22 cellular contexts compared by ENCODE assay signal in the genomic region with DNA sequence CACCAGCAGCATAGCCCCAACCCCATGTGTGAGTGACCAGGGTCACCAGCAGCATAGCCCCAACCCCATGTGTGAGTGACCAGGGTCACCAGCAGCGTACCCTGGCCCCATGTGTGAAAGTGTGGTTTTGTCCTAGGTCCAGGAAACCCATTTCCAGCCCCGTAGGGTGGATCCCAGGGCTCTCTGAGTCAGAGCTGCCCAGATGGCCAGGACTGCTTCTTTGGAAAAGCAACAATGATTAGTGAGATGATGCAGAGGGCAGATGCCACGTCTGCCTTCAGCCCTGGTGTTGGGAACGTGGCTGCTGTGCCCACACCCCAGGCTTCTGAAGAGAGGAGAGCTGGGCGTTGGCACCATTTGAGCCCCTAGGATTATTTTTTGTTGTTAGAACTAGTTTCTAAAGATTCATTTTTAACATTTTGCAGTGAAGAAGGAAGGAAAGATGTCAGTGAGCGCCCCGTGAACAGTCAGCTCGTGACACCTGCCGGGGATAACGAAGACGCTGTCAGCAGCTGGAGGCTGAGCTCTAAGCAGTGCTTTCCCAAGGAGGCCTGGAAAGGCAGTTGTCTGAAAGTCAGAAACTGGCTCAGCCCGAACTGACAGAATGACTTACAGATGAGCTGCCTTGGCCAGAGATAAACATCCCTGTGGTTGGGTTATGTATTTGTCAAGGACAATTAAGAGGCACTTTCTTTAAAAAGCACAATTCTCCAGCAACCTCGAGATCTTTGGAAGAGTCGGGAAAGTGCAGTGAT. TPM values are rescaled to one million over a fixed set of nuclear protein-coding genes. Genes with fewer than 3 reads are reported as not detected.
DNase-seq lines count a peak whose midpoint lies in the region; TF ChIP-seq lines count a peak whose summit lies in the region.
"Had no signal": no experiment of that assay in that cellular context is flagged by ENCODE, and none has a peak within 500 bp of the region (broad histone marks: within the 10 kb centered on the region; RNA-seq: fewer than 3 reads in every experiment).

No MANE protein-coding gene starts in this region.

- no peaks in the 10 kb centered on the region for H3K36me3 ChIP-seq in MG63
- no peaks in the 10 kb centered on the region for H3K36me3 ChIP-seq in uterus
- H3K36me3 ChIP-seq: ascending aorta, colonic mucosa, heart right ventricle, tibial nerve had no signal

- H3K4me1 Mint-ChIP-seq in activated CD4-positive, alpha-beta memory T cell treated with anti-CD3 and anti-CD28 coated beads, Interleukin-2, amount 10 ng/mL, durations not matched to agents 7 days and 5 days, result no peaks in the 10 kb centered on the region
- H3K4me1 Mint-ChIP-seq: activated T-helper 17 cell treated with anti-CD3 and anti-CD28 coated beads, Interleukin-2, amount 50 U/mL, for 72 hours; T-cell had no signal

- no peak overlapping the region for H3K27ac ChIP-seq in uterus
- H3K27ac ChIP-seq: ascending aorta, colonic mucosa, heart right ventricle, HL-60, tibial nerve, VCaP had no signal

- POLR2A ChIA-PET in activated CD4-positive, alpha-beta memory T cell treated with anti-CD3 and anti-CD28 coated beads, Interleukin-2, amount 10 ng/mL, durations not matched to agents 7 days and 5 days (lab: Charles Lee), result no interaction called here

- TF ChIP-seq POLR2A in uterus (IDR thresholded peaks at IDR 0.05), result no peak

- H3K9me3 Mint-ChIP-seq in activated CD4-positive, alpha-beta memory T cell treated with anti-CD3 and anti-CD28 coated beads, Interleukin-2, amount 10 ng/mL, durations not matched to agents 7 days and 5 days, result peaks cover 24% of the 10 kb centered on the region

- no peak overlapping the region for H3K27ac Mint-ChIP-seq in activated CD4-positive, alpha-beta memory T cell treated with anti-CD3 and anti-CD28 coated beads, Interleukin-2, amount 10 ng/mL, durations not matched to agents 7 days and 5 days
- H3K27ac Mint-ChIP-seq: activated T-helper 17 cell treated with anti-CD3 and anti-CD28 coated beads, Interleukin-2, amount 50 U/mL, for 72 hours; mesothelial cell of epicardium; T-cell had no signal

- H3K4me1 ChIP-seq in uterus, result no peaks in the 10 kb centered on the region
- H3K4me1 ChIP-seq: ascending aorta, colonic mucosa, heart right ventricle, tibial nerve had no signal

- no peak for TF ChIP-seq CTCF in uterus (IDR thresholded peaks at IDR 0.05)

- intact Hi-C loops in uterus (cut with DNase I; ENCODE audit: low total_unique reads), result no loop called here

- H3K9me3 ChIP-seq in MG63, result peaks cover 5% of the 10 kb centered on the region
- H3K9me3 ChIP-seq in uterus, result peaks cover 0 to 8% of the 10 kb centered on the region in 2 donors
- H3K9me3 ChIP-seq: colonic mucosa had no signal

- H3K4me3 ChIP-seq in MG63, result no peak overlapping the region
- no peak overlapping the region for H3K4me3 ChIP-seq in uterus
- H3K4me3 ChIP-seq: ascending aorta, colonic mucosa, heart right ventricle, tibial nerve had no signal

- DNase-seq in NCI-H748 (lab: John Stamatoyannopoulos, UW; ENCODE audit: unreplicated experiment), result peak; percentile 52
- no peak for DNase-seq in NCI-H748 treated with DMSO at 0.1 percent for 48 hours (lab: John Stamatoyannopoulos, UW)
- DNase-seq in MG63, result peak; percentile 19
- DNase-seq in fibroblast of peridontal ligament (ENCODE audit: extremely low read depth), result peak; percentile 70
- peak; percentile 21 for DNase-seq in stromal cell of bone marrow (ENCODE audit: low read depth)
- no peak for DNase-seq in NCI-H446 treated with DMSO at 0.1 percent for 48 hours (lab: John Stamatoyannopoulos, UW)
- no peak for DNase-seq in activated CD4-positive, alpha-beta memory T cell treated with anti-CD3 and anti-CD28 coated beads, Interleukin-2, amount 10 ng/mL, durations not matched to agents 7 days and 5 days
- DNase-seq in uterus, result no peak
- DNase-seq: colonic mucosa, GF-D8, heart right ventricle, Karpas-422, NCI-H2081 treated with DMSO at 0.1 percent for 48 hours, RPMI8226, T-cell had no signal

- H3K4me3 Mint-ChIP-seq in activated CD4-positive, alpha-beta memory T cell treated with anti-CD3 and anti-CD28 coated beads, Interleukin-2, amount 10 ng/mL, durations not matched to agents 7 days and 5 days, result no peak overlapping the region
- H3K4me3 Mint-ChIP-seq: activated T-helper 17 cell treated with anti-CD3 and anti-CD28 coated beads, Interleukin-2, amount 50 U/mL, for 72 hours; mesothelial cell of epicardium; T-cell had no signal

- H3K36me3 Mint-ChIP-seq in activated CD4-positive, alpha-beta memory T cell treated with anti-CD3 and anti-CD28 coated beads, Interleukin-2, amount 10 ng/mL, durations not matched to agents 7 days and 5 days (ENCODE audit: low read depth), result no peaks in the 10 kb centered on the region
- H3K36me3 Mint-ChIP-seq: mesothelial cell of epicardium, T-cell had no signal

- peaks cover 4% of the 10 kb centered on the region for H3K27me3 Mint-ChIP-seq in activated CD4-positive, alpha-beta memory T cell treated with anti-CD3 and anti-CD28 coated beads, Interleukin-2, amount 10 ng/mL, durations not matched to agents 7 days and 5 days

- no peaks in the 10 kb centered on the region for H3K27me3 ChIP-seq in MG63
- H3K27me3 ChIP-seq in uterus, result no peaks in the 10 kb centered on the region
- H3K27me3 ChIP-seq: ascending aorta, colonic mucosa, tibial nerve had no signal

- CTCF ChIA-PET in activated CD4-positive, alpha-beta memory T cell treated with anti-CD3 and anti-CD28 coated beads, Interleukin-2, amount 10 ng/mL, durations not matched to agents 7 days and 5 days (lab: Charles Lee), result no interaction called here

RNA-seq across cellular contexts. Expression of a gene that starts 32.1 kb away (rescaled TPM):
- not detected in 2 replicates for total RNA-seq in MG63 (2014; rRNA removed; shearing (Covaris generic); ENCODE audit: low replicate concordance)
- total RNA-seq in activated CD4-positive, alpha-beta memory T cell treated with anti-CD3 and anti-CD28 coated beads, Interleukin-2, amount 10 ng/mL, durations not matched to agents 7 days and 5 days, result not detected
- total RNA-seq in uterus, result under 1 TPM in 1 of 4 donors, not detected in 3; 0.59 TPM
- total RNA-seq: activated T-helper 17 cell treated with anti-CD3 and anti-CD28 coated beads, Interleukin-2, amount 50 U/mL, for 72 hours; ascending aorta; kidney epithelial cell; mesothelial cell of epicardium; T-cell had no signal

Comparison
In these comparisons a context has a peak if more than half of its experiments do, and no peak if none do; other contexts are left out.
1. DNase-seq: peak in NCI-H748 (single experiment), MG63 (single experiment), fibroblast of peridontal ligament (single experiment) and stromal cell of bone marrow (single experiment); none in NCI-H748 treated with DMSO at 0.1 percent for 48 hours (single experiment), NCI-H446 treated with DMSO at 0.1 percent for 48 hours (single experiment), activated CD4-positive, alpha-beta memory T cell treated with anti-CD3 and anti-CD28 coated beads, Interleukin-2, amount 10 ng/mL, durations not matched to agents 7 days and 5 days (single experiment) and uterus (0 of 2).